Comparison of ENCODE assay signal across 16 cellular contexts in genomic region chr2:65918760-65919187, GRCh38.
DNase-seq lines count a peak whose midpoint lies in the region; ATAC-seq and TF ChIP-seq lines count a peak whose summit lies in the region.
"Had no signal": no experiment of that assay in that cellular context is flagged by ENCODE, and none has a peak within 500 bp of the region (broad histone marks: within the 10 kb centered on the region; RNA-seq: fewer than 3 reads in every experiment).

No MANE protein-coding gene starts in this region.

- CTCF ChIA-PET in HEK293 (lab: Yijun Ruan, JAX) = interaction anchor here (0.6 to 1.5 kb wide), 8 partner anchors 15 to 1921 kb away, joined by 3 to 5 read pairs (median 3); no protein-coding TSS in a partner anchor

- H3K27me3 ChIP-seq in right lobe of liver = no peaks in the 10 kb centered on the region
- H3K27me3 ChIP-seq: gastrocnemius medialis, sigmoid colon, suprapubic skin had no signal

- H3K4me1 Mint-ChIP-seq in activated naive CD8-positive, alpha-beta T cell treated with anti-CD3 and anti-CD28 coated beads, Interleukin-2, amount 50 U/mL, for 24 hours = no peaks in the 10 kb centered on the region
- H3K4me1 Mint-ChIP-seq: activated CD8-positive, alpha-beta memory T cell treated with anti-CD3 and anti-CD28 coated beads, Interleukin-2, amount 10 ng/mL, durations not matched to agents 7 days and 5 days had no signal

- DNase-seq in DMS53 (lab: John Stamatoyannopoulos, UW) = peak; percentile 59
- DNase-seq in SK-N-DZ (ENCODE audit: low spot score) = peak; percentile 29
- no peak for DNase-seq in right lobe of liver
- DNase-seq in mucosa of gallbladder (ENCODE audit: low spot score) = no peak
- no peak for DNase-seq in activated naive CD8-positive, alpha-beta T cell treated with anti-CD3 and anti-CD28 coated beads, Interleukin-2, amount 50 U/mL, for 24 hours
- DNase-seq: activated CD8-positive, alpha-beta memory T cell treated with anti-CD3 and anti-CD28 coated beads, Interleukin-2, amount 10 ng/mL, durations not matched to agents 7 days and 5 days; activated gamma-delta T cell; anterior cingulate cortex; gastrocnemius medialis; NCI-H1105 treated with DMSO at 0.1 percent for 48 hours; sigmoid colon; stimulated activated CD4-positive, alpha-beta T cell treated with anti-CD3 and anti-CD28 coated beads, Interleukin-2, amount 100 ng/mL, for 48 hours; T-helper 1 cell had no signal

- H3K27me3 Mint-ChIP-seq in activated naive CD8-positive, alpha-beta T cell treated with anti-CD3 and anti-CD28 coated beads, Interleukin-2, amount 50 U/mL, for 24 hours = no peaks in the 10 kb centered on the region
- H3K27me3 Mint-ChIP-seq: activated CD8-positive, alpha-beta memory T cell treated with anti-CD3 and anti-CD28 coated beads, Interleukin-2, amount 10 ng/mL, durations not matched to agents 7 days and 5 days had no signal

- H3K27ac Mint-ChIP-seq in activated naive CD8-positive, alpha-beta T cell treated with anti-CD3 and anti-CD28 coated beads, Interleukin-2, amount 50 U/mL, for 24 hours = no peak overlapping the region
- H3K27ac Mint-ChIP-seq: activated CD8-positive, alpha-beta memory T cell treated with anti-CD3 and anti-CD28 coated beads, Interleukin-2, amount 10 ng/mL, durations not matched to agents 7 days and 5 days had no signal

- TF ChIP-seq POLR2A in right lobe of liver (IDR thresholded peaks at IDR 0.05) = no peak

- 32% methylated on average over 3 of the region's 3 CpGs for WGBS in right lobe of liver (ENCODE audit: insufficient coverage, low coverage, low lambda C conversion rate, missing lambda C conversion rate)

- no peaks in the 10 kb centered on the region for H3K36me3 Mint-ChIP-seq in activated naive CD8-positive, alpha-beta T cell treated with anti-CD3 and anti-CD28 coated beads, Interleukin-2, amount 50 U/mL, for 24 hours (ENCODE audit: low read depth)
- H3K36me3 Mint-ChIP-seq: activated CD8-positive, alpha-beta memory T cell treated with anti-CD3 and anti-CD28 coated beads, Interleukin-2, amount 10 ng/mL, durations not matched to agents 7 days and 5 days had no signal

- TF ChIP-seq CTCF in HEK293 (tag by site-specific recombination; IDR thresholded peaks at IDR 0.05) = no peak
- TF ChIP-seq CTCF in right lobe of liver (IDR thresholded peaks at IDR 0.05) = peak in 1 of 4 donors; percentile 39

- H3K36me3 ChIP-seq in HEK293 (ENCODE audit: control insufficient read depth in 2 of 2, insufficient read depth in 1 of 2, low read length in 2 of 2) (no peaks in the 10 kb centered on the region), right lobe of liver (no peaks in the 10 kb centered on the region)
- H3K36me3 ChIP-seq: gastrocnemius medialis, sigmoid colon, suprapubic skin had no signal

- POLR2A ChIA-PET in HEK293 (lab: Yijun Ruan, JAX) = interaction anchor here (1.7 kb wide), 1 partner anchor 515 kb away, joined by 7 read pairs; the partner anchor contains the start of gene MEIS1

- no peaks in the 10 kb centered on the region for H3K9me3 ChIP-seq in HEK293 (ENCODE audit: control insufficient read depth, insufficient read depth, low read depth, low read length)
- no peaks in the 10 kb centered on the region for H3K9me3 ChIP-seq in right lobe of liver
- H3K9me3 ChIP-seq: gastrocnemius medialis, sigmoid colon, suprapubic skin had no signal

- no peak overlapping the region for H3K4me3 ChIP-seq in HEK293 (ENCODE audit: low read depth, low read length)
- H3K4me3 ChIP-seq in right lobe of liver = no peak overlapping the region
- H3K4me3 ChIP-seq: gastrocnemius medialis, sigmoid colon, suprapubic skin had no signal

- intact Hi-C loops in right lobe of liver (cut with DNase I) = no loop called here

- H3K4me1 ChIP-seq in HEK293 (ENCODE audit: control insufficient read depth, insufficient read depth, low read length) = no peaks in the 10 kb centered on the region
- H3K4me1 ChIP-seq in right lobe of liver = peaks cover 0 to 68% (median 6%) of the 10 kb centered on the region in 4 donors
- H3K4me1 ChIP-seq: gastrocnemius medialis had no signal

- H3K4me3 Mint-ChIP-seq in activated naive CD8-positive, alpha-beta T cell treated with anti-CD3 and anti-CD28 coated beads, Interleukin-2, amount 50 U/mL, for 24 hours = no peak overlapping the region
- H3K4me3 Mint-ChIP-seq: activated CD8-positive, alpha-beta memory T cell treated with anti-CD3 and anti-CD28 coated beads, Interleukin-2, amount 10 ng/mL, durations not matched to agents 7 days and 5 days had no signal

- H3K27ac ChIP-seq in HEK293 (ENCODE audit: extremely low read depth, low read depth, low read length) = no peak overlapping the region
- H3K27ac ChIP-seq in right lobe of liver = peak overlapping the region in 1 of 3 donors; percentile 39
- H3K27ac ChIP-seq: gastrocnemius medialis, suprapubic skin had no signal

- H3K9me3 Mint-ChIP-seq in activated naive CD8-positive, alpha-beta T cell treated with anti-CD3 and anti-CD28 coated beads, Interleukin-2, amount 50 U/mL, for 24 hours = no peaks in the 10 kb centered on the region

- ATAC-seq in right lobe of liver (peak; percentile 66 to 73 (median 70)), GM21717 (IDR thresholded peaks at IDR 0.05; ENCODE audit: unreplicated experiment) (no peak)
- ATAC-seq in activated naive CD8-positive, alpha-beta T cell treated with anti-CD3 and anti-CD28 coated beads, Interleukin-2, amount 50 U/mL, for 24 hours = no peak
- ATAC-seq: activated CD8-positive, alpha-beta memory T cell treated with anti-CD3 and anti-CD28 coated beads, Interleukin-2, amount 10 ng/mL, durations not matched to agents 7 days and 5 days; gastrocnemius medialis had no signal

TF ChIP-seq in HEK293, 187 proteins besides CTCF, POLR2A, EP300 and RAD21:
- peak; percentile 14; the same call in 1 of the 2 replicates for TF ChIP-seq ZNF654 (tag by site-specific recombination; IDR thresholded peaks at IDR 0.05; ENCODE audit: low read depth)
- TF ChIP-seq ZEB2 (tag by site-specific recombination; IDR thresholded peaks at IDR 0.05) = no peak
- TF ChIP-seq, protein P1, sequence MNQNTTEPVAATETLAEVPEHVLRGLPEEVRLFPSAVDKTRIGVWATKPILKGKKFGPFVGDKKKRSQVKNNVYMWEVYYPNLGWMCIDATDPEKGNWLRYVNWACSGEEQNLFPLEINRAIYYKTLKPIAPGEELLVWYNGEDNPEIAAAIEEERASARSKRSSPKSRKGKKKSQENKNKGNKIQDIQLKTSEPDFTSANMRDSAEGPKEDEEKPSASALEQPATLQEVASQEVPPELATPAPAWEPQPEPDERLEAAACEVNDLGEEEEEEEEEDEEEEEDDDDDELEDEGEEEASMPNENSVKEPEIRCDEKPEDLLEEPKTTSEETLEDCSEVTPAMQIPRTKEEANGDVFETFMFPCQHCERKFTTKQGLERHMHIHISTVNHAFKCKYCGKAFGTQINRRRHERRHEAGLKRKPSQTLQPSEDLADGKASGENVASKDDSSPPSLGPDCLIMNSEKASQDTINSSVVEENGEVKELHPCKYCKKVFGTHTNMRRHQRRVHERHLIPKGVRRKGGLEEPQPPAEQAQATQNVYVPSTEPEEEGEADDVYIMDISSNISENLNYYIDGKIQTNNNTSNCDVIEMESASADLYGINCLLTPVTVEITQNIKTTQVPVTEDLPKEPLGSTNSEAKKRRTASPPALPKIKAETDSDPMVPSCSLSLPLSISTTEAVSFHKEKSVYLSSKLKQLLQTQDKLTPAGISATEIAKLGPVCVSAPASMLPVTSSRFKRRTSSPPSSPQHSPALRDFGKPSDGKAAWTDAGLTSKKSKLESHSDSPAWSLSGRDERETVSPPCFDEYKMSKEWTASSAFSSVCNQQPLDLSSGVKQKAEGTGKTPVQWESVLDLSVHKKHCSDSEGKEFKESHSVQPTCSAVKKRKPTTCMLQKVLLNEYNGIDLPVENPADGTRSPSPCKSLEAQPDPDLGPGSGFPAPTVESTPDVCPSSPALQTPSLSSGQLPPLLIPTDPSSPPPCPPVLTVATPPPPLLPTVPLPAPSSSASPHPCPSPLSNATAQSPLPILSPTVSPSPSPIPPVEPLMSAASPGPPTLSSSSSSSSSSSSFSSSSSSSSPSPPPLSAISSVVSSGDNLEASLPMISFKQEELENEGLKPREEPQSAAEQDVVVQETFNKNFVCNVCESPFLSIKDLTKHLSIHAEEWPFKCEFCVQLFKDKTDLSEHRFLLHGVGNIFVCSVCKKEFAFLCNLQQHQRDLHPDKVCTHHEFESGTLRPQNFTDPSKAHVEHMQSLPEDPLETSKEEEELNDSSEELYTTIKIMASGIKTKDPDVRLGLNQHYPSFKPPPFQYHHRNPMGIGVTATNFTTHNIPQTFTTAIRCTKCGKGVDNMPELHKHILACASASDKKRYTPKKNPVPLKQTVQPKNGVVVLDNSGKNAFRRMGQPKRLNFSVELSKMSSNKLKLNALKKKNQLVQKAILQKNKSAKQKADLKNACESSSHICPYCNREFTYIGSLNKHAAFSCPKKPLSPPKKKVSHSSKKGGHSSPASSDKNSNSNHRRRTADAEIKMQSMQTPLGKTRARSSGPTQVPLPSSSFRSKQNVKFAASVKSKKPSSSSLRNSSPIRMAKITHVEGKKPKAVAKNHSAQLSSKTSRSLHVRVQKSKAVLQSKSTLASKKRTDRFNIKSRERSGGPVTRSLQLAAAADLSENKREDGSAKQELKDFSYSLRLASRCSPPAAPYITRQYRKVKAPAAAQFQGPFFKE (tag by site-specific recombination; IDR thresholded peaks at IDR 0.05; ENCODE audit: borderline replicate concordance) = no peak

Comparison
In these comparisons a context has a peak if more than half of its experiments do, and no peak if none do; other contexts are left out.
1. DNase-seq: peak in DMS53 (single experiment) and SK-N-DZ (single experiment); none in right lobe of liver (0 of 3), mucosa of gallbladder (single experiment) and activated naive CD8-positive, alpha-beta T cell treated with anti-CD3 and anti-CD28 coated beads, Interleukin-2, amount 50 U/mL, for 24 hours (single experiment).
2. ATAC-seq: peak in right lobe of liver (4 of 4); none in GM21717 (single experiment) and activated naive CD8-positive, alpha-beta T cell treated with anti-CD3 and anti-CD28 coated beads, Interleukin-2, amount 50 U/mL, for 24 hours (single experiment).